ENCODE assay signal across 9 cellular contexts in the genomic region with DNA sequence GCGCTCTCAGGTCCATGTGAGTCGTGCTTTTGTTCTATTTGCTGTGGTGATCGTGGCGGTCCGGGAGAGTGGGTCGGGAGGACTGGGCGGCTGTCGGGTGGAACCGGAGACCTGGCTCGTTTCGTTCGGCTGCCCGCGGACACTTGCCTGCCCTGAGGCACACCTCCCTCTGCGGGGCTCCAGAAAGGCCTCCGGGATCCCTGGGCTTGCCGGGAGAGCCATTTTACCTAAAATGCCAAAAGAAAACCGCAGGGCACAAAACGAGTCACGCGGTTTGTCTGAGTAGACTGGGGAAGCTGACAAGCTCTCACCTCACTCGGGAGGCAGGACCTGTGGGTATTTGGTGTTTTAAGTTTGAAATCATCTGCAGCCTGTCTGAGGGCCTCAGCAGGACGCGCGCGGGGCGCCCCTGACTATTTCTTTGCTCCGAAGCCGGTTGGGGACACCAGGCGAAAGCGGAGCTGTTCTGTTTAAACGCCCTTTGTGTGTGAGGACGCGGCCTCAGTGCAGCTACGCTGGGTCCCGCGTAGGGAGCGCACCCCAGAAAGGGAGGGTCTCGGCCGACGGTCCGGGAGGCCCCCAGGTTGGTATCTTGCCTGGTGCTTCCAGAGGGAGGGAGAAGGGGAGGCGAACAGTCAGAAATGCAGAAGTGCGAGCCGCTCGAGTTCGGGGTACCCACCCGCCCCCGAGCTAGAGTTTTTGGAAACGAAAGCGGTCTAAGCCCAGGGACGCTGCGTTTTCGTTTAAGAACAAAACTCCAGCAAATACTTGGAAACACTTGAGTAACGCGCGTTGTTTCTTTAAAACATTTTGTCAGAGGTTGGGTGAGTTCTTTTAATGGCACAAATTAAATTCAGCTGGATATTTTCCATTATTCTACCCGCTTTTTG. TPM values are rescaled to one million over a fixed set of nuclear protein-coding genes. Genes with fewer than 3 reads are reported as not detected.
DNase-seq lines count a peak whose midpoint lies in the region; ATAC-seq, FAIRE-seq and TF ChIP-seq lines count a peak whose summit lies in the region.
"Had no signal": no experiment of that assay in that cellular context is flagged by ENCODE, and none has a peak within 500 bp of the region (broad histone marks: within the 10 kb centered on the region; RNA-seq: fewer than 3 reads in every experiment).

No MANE protein-coding gene starts in this region.

- FAIRE-seq in GM12891 (lab: Jason Lieb, UNC): no peak

- H3K27ac Mint-ChIP-seq in activated CD8-positive, alpha-beta memory T cell treated with anti-CD3 and anti-CD28 coated beads, Interleukin-2, amount 10 ng/mL, durations not matched to agents 7 days and 5 days: peak overlapping the region; percentile 65
- H3K27ac Mint-ChIP-seq in WTC11: no peak overlapping the region

- H3K27me3 Mint-ChIP-seq in activated CD8-positive, alpha-beta memory T cell treated with anti-CD3 and anti-CD28 coated beads, Interleukin-2, amount 10 ng/mL, durations not matched to agents 7 days and 5 days: peaks cover 83% of the 10 kb centered on the region
- peaks cover 100% of the 10 kb centered on the region for H3K27me3 Mint-ChIP-seq in WTC11 (ENCODE audit: low read depth)

- CTCF ChIA-PET in activated CD8-positive, alpha-beta memory T cell treated with anti-CD3 and anti-CD28 coated beads, Interleukin-2, amount 10 ng/mL, durations not matched to agents 7 days and 5 days (lab: Charles Lee): interaction anchor here (0.8 kb wide), 1 partner anchor 363 kb away, joined by 3 read pairs; no protein-coding TSS in a partner anchor
- CTCF ChIA-PET in WTC11 (lab: Charles Lee): interaction anchor here (0.6 to 3.9 kb wide), 10 partner anchors 8 to 368 kb away, joined by 3 to 18 read pairs (median 4); no protein-coding TSS in a partner anchor

- peaks cover 11% of the 10 kb centered on the region for H3K4me1 Mint-ChIP-seq in activated CD8-positive, alpha-beta memory T cell treated with anti-CD3 and anti-CD28 coated beads, Interleukin-2, amount 10 ng/mL, durations not matched to agents 7 days and 5 days
- H3K4me1 Mint-ChIP-seq in WTC11: peaks cover 69% of the 10 kb centered on the region

- H3K36me3 ChIP-seq in iPS-20b (ENCODE audit: insufficient read depth, low read depth, low read length) (no peaks in the 10 kb centered on the region), suprapubic skin (no peaks in the 10 kb centered on the region), prostate gland (no peaks in the 10 kb centered on the region)

- no peaks in the 10 kb centered on the region for H3K9me3 Mint-ChIP-seq in activated CD8-positive, alpha-beta memory T cell treated with anti-CD3 and anti-CD28 coated beads, Interleukin-2, amount 10 ng/mL, durations not matched to agents 7 days and 5 days (ENCODE audit: low read depth)
- H3K9me3 Mint-ChIP-seq in WTC11: no peaks in the 10 kb centered on the region

- POLR2A ChIA-PET in WTC11 (lab: Charles Lee): interaction anchor here (1.2 kb wide), 1 partner anchor 60 kb away, joined by 6 read pairs; no protein-coding TSS in a partner anchor

- WGBS in suprapubic skin: 3% methylated on average over 49 of the region's 58 CpGs
- 4% methylated on average over 58 of the region's 58 CpGs for WGBS in prostate gland

- H3K4me1 ChIP-seq in iPS-20b (ENCODE audit: insufficient read depth, low read length) (peaks cover 33% of the 10 kb centered on the region), suprapubic skin (peaks cover 36% of the 10 kb centered on the region), prostate gland (replicated peaks) (no peaks in the 10 kb centered on the region)

- no peak for TF ChIP-seq CTCF in WTC11 (IDR thresholded peaks at IDR 0.05)
- no peak for TF ChIP-seq CTCF in suprapubic skin (IDR thresholded peaks at IDR 0.05)
- no peak for TF ChIP-seq CTCF in prostate gland (IDR thresholded peaks at IDR 0.05)

- H3K27ac ChIP-seq in iPS-20b (ENCODE audit: low read length) (no peak overlapping the region), suprapubic skin (no peak overlapping the region), prostate gland (no peak overlapping the region)

- H3K9me3 ChIP-seq in iPS-20b (ENCODE audit: insufficient read depth, low read depth, low read length) (no peaks in the 10 kb centered on the region), suprapubic skin (no peaks in the 10 kb centered on the region), prostate gland (no peaks in the 10 kb centered on the region)

- ATAC-seq in activated CD8-positive, alpha-beta memory T cell treated with anti-CD3 and anti-CD28 coated beads, Interleukin-2, amount 10 ng/mL, durations not matched to agents 7 days and 5 days: no peak
- peak; percentile 4 for ATAC-seq in WTC11

- H3K9ac ChIP-seq in iPS-20b (ENCODE audit: low read depth, low read length): peak overlapping the region; percentile 1; the same call in 1 of the 2 replicates

- peaks cover 4% of the 10 kb centered on the region for H3K36me3 Mint-ChIP-seq in activated CD8-positive, alpha-beta memory T cell treated with anti-CD3 and anti-CD28 coated beads, Interleukin-2, amount 10 ng/mL, durations not matched to agents 7 days and 5 days
- H3K36me3 Mint-ChIP-seq in WTC11: no peaks in the 10 kb centered on the region

- TF ChIP-seq POLR2A in suprapubic skin (IDR thresholded peaks at IDR 0.05) (no peak), prostate gland (IDR thresholded peaks at IDR 0.05) (no peak), GM12891 (IDR thresholded peaks at IDR 0.05; ENCODE audit: low read depth, low read length) (no peak)

- DNase-seq in activated CD8-positive, alpha-beta memory T cell treated with anti-CD3 and anti-CD28 coated beads, Interleukin-2, amount 10 ng/mL, durations not matched to agents 7 days and 5 days: no peak
- DNase-seq in activated CD8-positive, alpha-beta memory T cell treated with anti-CD3 and anti-CD28 coated beads for 24 hours: no peak
- DNase-seq in WTC11 (ENCODE audit: low spot score) (peak; percentile 56), suprapubic skin (ENCODE audit: low spot score in 2 of 2) (no peak), prostate gland (ENCODE audit: low spot score) (no peak), GM12891 (ENCODE audit: insufficient read length, low spot score) (no peak), SW480 (ENCODE audit: low spot score) (no peak)
- DNase-seq: DND-41 had no signal

- no peak for TF ChIP-seq EP300 in suprapubic skin (IDR thresholded peaks at IDR 0.05)

- intact Hi-C loops in prostate gland (cut with DNase I): no loop called here

- H3K4me3 ChIP-seq in iPS-20b (ENCODE audit: low read length): peak overlapping the region; percentile 66
- peak overlapping the region; percentile 49 for H3K4me3 ChIP-seq in suprapubic skin
- H3K4me3 ChIP-seq in prostate gland: no peak overlapping the region

- H3K27me3 ChIP-seq in iPS-20b (ENCODE audit: insufficient read depth, low read length) (peaks cover 100% of the 10 kb centered on the region), suprapubic skin (peaks cover 98% of the 10 kb centered on the region), prostate gland (replicated peaks; ENCODE audit: insufficient read depth) (peaks cover 38% of the 10 kb centered on the region)

- H3K4me3 Mint-ChIP-seq in activated CD8-positive, alpha-beta memory T cell treated with anti-CD3 and anti-CD28 coated beads, Interleukin-2, amount 10 ng/mL, durations not matched to agents 7 days and 5 days: peak overlapping the region; percentile 69
- peak overlapping the region; percentile 95 for H3K4me3 Mint-ChIP-seq in WTC11

TF ChIP-seq in WTC11, 78 proteins besides CTCF, POLR2A, EP300 and RAD21:
- no peak for TF ChIP-seq OVOL2 (CRISPR knock-in tag; IDR thresholded peaks at IDR 0.05; ENCODE audit: borderline replicate concordance)

TF ChIP-seq in GM12891, 5 proteins besides CTCF, POLR2A, EP300 and RAD21:
- TF ChIP-seq SPI1 (IDR thresholded peaks at IDR 0.05; ENCODE audit: low read depth, low read length) (no peak), PAX5 (IDR thresholded peaks at IDR 0.05; ENCODE audit: insufficient read depth, low read length, severe bottlenecking) (no peak), POLR2AphosphoS5 (IDR thresholded peaks at IDR 0.05; ENCODE audit: low read depth, low read length) (no peak), POU2F2 (IDR thresholded peaks at IDR 0.05; ENCODE audit: low read depth, low read length) (no peak), TAF1 (IDR thresholded peaks at IDR 0.05; ENCODE audit: low read depth, low read length) (no peak)

RNA-seq across cellular contexts. Expression of a gene that starts 1.0 kb away (rescaled TPM):
- total RNA-seq in activated CD8-positive, alpha-beta memory T cell treated with anti-CD3 and anti-CD28 coated beads, Interleukin-2, amount 10 ng/mL, durations not matched to agents 7 days and 5 days: not detected
- total RNA-seq in WTC11 (2021): 0.25 to 0.39 TPM (median 0.37 TPM) in 3 replicates
- not detected for total RNA-seq in suprapubic skin
- total RNA-seq in prostate gland: under 1 TPM in 1 of 2 donors, not detected in 1; 0.74 TPM
- polyA plus RNA-seq in GM12891 (2012; ENCODE audit: low read depth, missing spikeins): not detected

Comparison
In these comparisons a context has a peak if more than half of its experiments do, and no peak if none do; other contexts are left out.
1. H3K4me3 ChIP-seq: peak in iPS-20b (single experiment) and suprapubic skin (single experiment); none in prostate gland (0 of 2).